ENCODE assay signal across 1 cellular context in genomic region chr4:160848489-160848888, GRCh38.
TF ChIP-seq lines count a peak whose summit lies in the region.

No MANE protein-coding gene starts in this region.

TF ChIP-seq in H1, 55 proteins besides CTCF, POLR2A, EP300 and RAD21 (continued from another document):
- TF ChIP-seq SRF (IDR thresholded peaks at IDR 0.05; ENCODE audit: low read depth, low read length) = no peak
- TF ChIP-seq FOSL1 (IDR thresholded peaks at IDR 0.05; ENCODE audit: insufficient read depth, low read depth, low read length) = no peak
- no peak for TF ChIP-seq ATF2 (IDR thresholded peaks at IDR 0.05; ENCODE audit: low read length)
